ENCODE assay signal across 8 cellular contexts in genomic region chr4:6909113-6909969, GRCh38. TPM values are rescaled to one million over a fixed set of nuclear protein-coding genes. Genes with fewer than 3 reads are reported as not detected.
DNase-seq lines count a peak whose midpoint lies in the region; ATAC-seq and TF ChIP-seq lines count a peak whose summit lies in the region.

TSS of gene TBC1D14 (plus strand) at chr4:6909826. CDS start at chr4:6923390, 13,564 bp downstream.

- H3K9me3 ChIP-seq in Panc1 (ENCODE audit: control insufficient read depth, insufficient read depth, low read depth, low read length) (no peaks in the 10 kb centered on the region), fibroblast of lung (ENCODE audit: control insufficient read depth, insufficient read depth, low read depth, low read length) (no peaks in the 10 kb centered on the region)

- no peaks in the 10 kb centered on the region for H3K9me3 Mint-ChIP-seq in activated T-helper 1 cell treated with anti-CD3 and anti-CD28 coated beads, Interleukin-12 subunit alpha, Interleukin-12 subunit beta, Interleukin-2, Interleukin-4 antibody, amounts not matched to agents 30 ng/mL and 10 ng/mL and 1 ng/mL, durations not matched to agents 14 hours and 24 hours and 36 hours
- H3K9me3 Mint-ChIP-seq in natural killer cell = no peaks in the 10 kb centered on the region

- no TSS peak for BruUV-seq in Panc1 (replicated peaks; lab: Mats Ljungman, UMichigan)

- in situ Hi-C loops in Panc1 (cut with HindIII; ENCODE audit: low pct_unique_long_range_greater_than_20kb, low sequenced_read_pairs) = no loop called here

- ATAC-seq in GM21515 (IDR thresholded peaks at IDR 0.05; ENCODE audit: unreplicated experiment) (peak; percentile 86), Panc1 (peak; percentile 84), natural killer cell (peak; percentile 88 to 96 (median 89))

- no peaks in the 10 kb centered on the region for H3K27me3 Mint-ChIP-seq in activated T-helper 1 cell treated with anti-CD3 and anti-CD28 coated beads, Interleukin-12 subunit alpha, Interleukin-12 subunit beta, Interleukin-2, Interleukin-4 antibody, amounts not matched to agents 30 ng/mL and 10 ng/mL and 1 ng/mL, durations not matched to agents 14 hours and 24 hours and 36 hours (ENCODE audit: insufficient read depth)
- H3K27me3 Mint-ChIP-seq in natural killer cell (ENCODE audit: low read depth in 2 of 2) = no peaks in the 10 kb centered on the region

- TF ChIP-seq CTCF in Panc1 (IDR thresholded peaks at IDR 0.05) (peak; percentile 36), fibroblast of lung (conservative IDR thresholded peaks at IDR 0.05 in 1 of 2, IDR thresholded peaks at IDR 0.05 in 1 of 2; ENCODE audit: low read depth in 1 of 2, low read length in 2 of 2) (peak in 1 of 2 donors; percentile 7), natural killer cell (IDR thresholded peaks at IDR 0.05) (no peak)

- H3K27ac ChIP-seq in Panc1 (ENCODE audit: low read length) = peak within 1 kb of the TSS; percentile 84
- peak within 1 kb of the TSS; percentile 91 for H3K27ac ChIP-seq in fibroblast of lung (ENCODE audit: insufficient read depth, low read length)

- POLR2A ChIA-PET in Panc1 (lab: Charles Lee) = interaction anchor here (0.8 kb wide), 1 partner anchor 78 kb away, joined by 3 read pairs; no protein-coding TSS in a partner anchor

- peak within 1 kb of the TSS; percentile 96 for H3K9ac ChIP-seq in fibroblast of lung (ENCODE audit: insufficient read depth, low read length)

- peak within 1 kb of the TSS; percentile 94 for H3K27ac Mint-ChIP-seq in activated T-helper 1 cell treated with anti-CD3 and anti-CD28 coated beads, Interleukin-12 subunit alpha, Interleukin-12 subunit beta, Interleukin-2, Interleukin-4 antibody, amounts not matched to agents 30 ng/mL and 10 ng/mL and 1 ng/mL, durations not matched to agents 14 hours and 24 hours and 36 hours
- peak within 1 kb of the TSS; percentile 83 to 90 for H3K27ac Mint-ChIP-seq in natural killer cell

- H3K4me1 ChIP-seq in Panc1 (ENCODE audit: control insufficient read depth, insufficient read depth, low read length) (peaks cover 27% of the 10 kb centered on the region), fibroblast of lung (ENCODE audit: control insufficient read depth, extremely low read depth, insufficient read depth, low read length) (peaks cover 8% of the 10 kb centered on the region)

- H3K4me3 Mint-ChIP-seq in activated T-helper 1 cell treated with anti-CD3 and anti-CD28 coated beads, Interleukin-12 subunit alpha, Interleukin-12 subunit beta, Interleukin-2, Interleukin-4 antibody, amounts not matched to agents 30 ng/mL and 10 ng/mL and 1 ng/mL, durations not matched to agents 14 hours and 24 hours and 36 hours = peak within 1 kb of the TSS; percentile 95
- H3K4me3 Mint-ChIP-seq in natural killer cell = peak within 1 kb of the TSS; percentile 94

- CTCF ChIA-PET in Panc1 (lab: Charles Lee) = interaction anchor here (0.6 kb wide), 2 partner anchors 33 to 170 kb away, joined by 3 to 5 read pairs; no protein-coding TSS in a partner anchor

- DNase-seq in DMS53 treated with DMSO at 0.1 percent for 48 hours (lab: John Stamatoyannopoulos, UW; ENCODE audit: unreplicated experiment) = peak; percentile 72
- peak; percentile 88 for DNase-seq in HuH-7 (ENCODE audit: low spot score)
- no peak for DNase-seq in Panc1 (ENCODE audit: low read depth, low spot score)
- DNase-seq in activated T-helper 1 cell treated with anti-CD3 and anti-CD28 coated beads, Interleukin-12 subunit alpha, Interleukin-12 subunit beta, Interleukin-2, Interleukin-4 antibody, amounts not matched to agents 30 ng/mL and 10 ng/mL and 1 ng/mL, durations not matched to agents 14 hours and 24 hours and 36 hours (ENCODE audit: low spot score) = peak; percentile 82
- peak; percentile 85 for DNase-seq in fibroblast of lung (ENCODE audit: low read depth in 2 of 2)
- DNase-seq in natural killer cell = peak; percentile 83
- DNase-seq in stimulated activated naive CD4-positive, alpha-beta T cell treated with Interleukin-2 at 50 U/mL for 16 hours (lab: John Stamatoyannopoulos, UW) = peak; percentile 88

- H3K27me3 ChIP-seq in Panc1 (ENCODE audit: control insufficient read depth, insufficient read depth, low read length) (no peaks in the 10 kb centered on the region), fibroblast of lung (ENCODE audit: control insufficient read depth, insufficient read depth, low read length) (peaks cover 2% of the 10 kb centered on the region)

- peak within 1 kb of the TSS; percentile 96 for H3K4me2 ChIP-seq in fibroblast of lung (ENCODE audit: extremely low read depth, insufficient read depth, low read length)

- no peaks in the 10 kb centered on the region for H4K20me1 ChIP-seq in fibroblast of lung (ENCODE audit: control insufficient read depth, extremely low read depth, insufficient read depth, low read length)

- no peaks in the 10 kb centered on the region for H3K79me2 ChIP-seq in fibroblast of lung (ENCODE audit: control insufficient read depth, insufficient read depth, low read length)

- H3K36me3 ChIP-seq in Panc1 (ENCODE audit: control insufficient read depth, insufficient read depth, low read length) (no peaks in the 10 kb centered on the region), fibroblast of lung (ENCODE audit: control insufficient read depth, insufficient read depth, low read length) (no peaks in the 10 kb centered on the region)

- peaks cover 66% of the 10 kb centered on the region for H3K4me1 Mint-ChIP-seq in activated T-helper 1 cell treated with anti-CD3 and anti-CD28 coated beads, Interleukin-12 subunit alpha, Interleukin-12 subunit beta, Interleukin-2, Interleukin-4 antibody, amounts not matched to agents 30 ng/mL and 10 ng/mL and 1 ng/mL, durations not matched to agents 14 hours and 24 hours and 36 hours (ENCODE audit: low read depth)
- H3K4me1 Mint-ChIP-seq in natural killer cell = peaks cover 33 to 44% of the 10 kb centered on the region in 2 donors

- peak within 1 kb of the TSS; percentile 62 for H2AFZ ChIP-seq in fibroblast of lung (ENCODE audit: low read length)

- peak within 1 kb of the TSS; percentile 61 to 74 for H3K4me3 ChIP-seq in Panc1 (ENCODE audit: low read depth in 2 of 2, low read length in 2 of 2)
- peak within 1 kb of the TSS; percentile 76 to 92 (median 79) for H3K4me3 ChIP-seq in fibroblast of lung (replicated peaks in 1 of 4; ENCODE audit: control extremely low read depth in 1 of 4, insufficient read depth in 1 of 4, low read depth in 3 of 4, low read length in 4 of 4)

- intact Hi-C loops in Panc1 (cut with micrococcal nuclease; ENCODE audit: unreplicated experiment) = loop anchor here (5.0 kb wide), 1 partner anchor 173 kb away; no protein-coding TSS in a partner anchor
- intact Hi-C loops in activated T-helper 1 cell treated with anti-CD3 and anti-CD28 coated beads, Interleukin-12 subunit alpha, Interleukin-12 subunit beta, Interleukin-2, Interleukin-4 antibody, amounts not matched to agents 30 ng/mL and 10 ng/mL and 1 ng/mL, durations not matched to agents 14 hours and 24 hours and 36 hours (cut with micrococcal nuclease) = loop anchor here (1.0 to 10.0 kb wide), 11 partner anchors 8 to 725 kb away; partner anchors contain the start of genes BLOC1S4, GRPEL1, MRFAP1 and TADA2B
- intact Hi-C loops in natural killer cell (cut with micrococcal nuclease) = loop anchor here (1.0 to 5.0 kb wide), 2 partner anchors 33 to 78 kb away; no protein-coding TSS in a partner anchor

- peaks cover 2% of the 10 kb centered on the region for H3K36me3 Mint-ChIP-seq in activated T-helper 1 cell treated with anti-CD3 and anti-CD28 coated beads, Interleukin-12 subunit alpha, Interleukin-12 subunit beta, Interleukin-2, Interleukin-4 antibody, amounts not matched to agents 30 ng/mL and 10 ng/mL and 1 ng/mL, durations not matched to agents 14 hours and 24 hours and 36 hours (ENCODE audit: low read depth)
- H3K36me3 Mint-ChIP-seq in natural killer cell = no peaks in the 10 kb centered on the region

RNA-seq across cellular contexts. Expression of gene TBC1D14, which starts in this region (rescaled TPM):
- total RNA-seq in Panc1 (2021; ENCODE audit: unreplicated experiment) = 36.3 TPM
- polyA plus RNA-seq in Panc1 (2012; ENCODE audit: insufficient read length) = 35.0 TPM
- 58.1 and 59.7 TPM in 2 replicates for total RNA-seq in activated T-helper 1 cell treated with anti-CD3 and anti-CD28 coated beads, Interleukin-12 subunit alpha, Interleukin-12 subunit beta, Interleukin-2, Interleukin-4 antibody, amounts not matched to agents 30 ng/mL and 10 ng/mL and 1 ng/mL, durations not matched to agents 14 hours and 24 hours and 36 hours
- total RNA-seq in fibroblast of lung = 37.7 and 38.5 TPM in 2 replicates
- 26.9 and 27.7 TPM in 2 replicates for polyA plus RNA-seq in fibroblast of lung
- 20.2 and 21.8 TPM in 2 replicates for polyA plus RNA-seq in fibroblast of lung (2012)
- polyA minus RNA-seq in fibroblast of lung (ENCODE audit: low replicate concordance) = 32.5 and 45.1 TPM in 2 replicates
- total RNA-seq in natural killer cell = 10 to 100 TPM; 36.0 to 54.7 (median 53.2) TPM
